In genomic region chr15:60399246-60399915, GRCh38 we compare ENCODE assay signal across 10 cellular contexts. TPM values are rescaled to one million over a fixed set of nuclear protein-coding genes. Genes with fewer than 3 reads are reported as not detected.
DNase-seq lines count a peak whose midpoint lies in the region; ATAC-seq, FAIRE-seq and TF ChIP-seq lines count a peak whose summit lies in the region.
"Had no signal": no experiment of that assay in that cellular context is flagged by ENCODE, and none has a peak within 500 bp of the region (broad histone marks: within the 10 kb centered on the region; RNA-seq: fewer than 3 reads in every experiment).

No MANE protein-coding gene starts in this region.

- H3K27ac Mint-ChIP-seq in T-cell: peak overlapping the region; percentile 91 to 96

- peaks cover 30 to 39% (median 32%) of the 10 kb centered on the region in 3 donors for H3K4me1 Mint-ChIP-seq in T-cell

- intact Hi-C loops in sigmoid colon (cut with DNase I) (loop anchor here (2.0 kb wide), 1 partner anchor 79 kb away; the partner anchor contains the start of gene ICE2), kidney (cut with DNase I) (no loop called here)

- POLR2A ChIA-PET in T-cell (lab: Charles Lee): interaction anchor here in 1 of 2 donors (0.6 kb wide), 1 partner anchor 9 kb away, joined by 6 read pairs; no protein-coding TSS in a partner anchor

- H3K4me1 ChIP-seq in sigmoid colon: peaks cover 3 to 31% (median 24%) of the 10 kb centered on the region in 4 donors
- peaks cover 8 to 13% of the 10 kb centered on the region in 2 donors for H3K4me1 ChIP-seq in kidney (ENCODE audit: control insufficient read depth in 1 of 2, insufficient read depth in 1 of 2, low read depth in 1 of 2, low read length in 2 of 2)

- DNase-seq in ELR (ENCODE audit: low read depth) (peak; percentile 67), T-cell (peak in 4 of 34 experiments; percentile 14 to 57 (median 22)), fibroblast of mammary gland (ENCODE audit: low read depth) (no peak), sigmoid colon (peak; percentile 68), kidney (no peak)
- DNase-seq: SHP77 had no signal

- H3K9me3 Mint-ChIP-seq in T-cell: no peaks in the 10 kb centered on the region

- no peak for TF ChIP-seq EP300 in sigmoid colon (IDR thresholded peaks at IDR 0.05)

- H3K27ac ChIP-seq in sigmoid colon: peak overlapping the region; percentile 95 to 99 (median 98)
- no peak overlapping the region for H3K27ac ChIP-seq in kidney (ENCODE audit: low read depth in 2 of 2, low read length in 2 of 2)

- FAIRE-seq in kidney (lab: Jason Lieb, UNC): no peak
- FAIRE-seq: pancreas had no signal

- H3K36me3 ChIP-seq in sigmoid colon (no peaks in the 10 kb centered on the region), kidney (ENCODE audit: control insufficient read depth in 1 of 2, insufficient read depth in 2 of 2, low read length in 2 of 2) (no peaks in the 10 kb centered on the region)
- H3K36me3 ChIP-seq: pancreas had no signal

- H3K9ac ChIP-seq in kidney (ENCODE audit: low read length in 2 of 2): no peak overlapping the region

- no peak for TF ChIP-seq POLR2A in sigmoid colon (IDR thresholded peaks at IDR 0.05)

- H3K9me3 ChIP-seq in sigmoid colon (no peaks in the 10 kb centered on the region), kidney (ENCODE audit: control insufficient read depth in 1 of 2, low read length in 2 of 2) (no peaks in the 10 kb centered on the region)
- H3K9me3 ChIP-seq: pancreas had no signal

- 41 to 61% methylated on average over 21 of the region's 21 CpGs for WGBS in sigmoid colon, 2 donors

- ATAC-seq in T-cell (replicated peaks in 1 of 4) (no peak), HG02642 (IDR thresholded peaks at IDR 0.05; ENCODE audit: poor library complexity, unreplicated experiment) (no peak), GM21737 (IDR thresholded peaks at IDR 0.05; ENCODE audit: unreplicated experiment) (no peak), HG02588 (IDR thresholded peaks at IDR 0.05; ENCODE audit: unreplicated experiment) (no peak)

- peak overlapping the region; percentile 80 to 84 (median 81) for H3K4me3 Mint-ChIP-seq in T-cell

- H3K27me3 ChIP-seq in sigmoid colon: no peaks in the 10 kb centered on the region
- H3K27me3 ChIP-seq: pancreas had no signal

- CTCF ChIA-PET in T-cell (lab: Charles Lee): interaction anchor here in 1 of 2 donors (0.9 kb wide), 1 partner anchor 245 kb away, joined by 3 read pairs; no protein-coding TSS in a partner anchor

- H3K36me3 Mint-ChIP-seq in T-cell: peaks cover 11% of the 10 kb centered on the region

- TF ChIP-seq CTCF in fibroblast of mammary gland (conservative IDR thresholded peaks at IDR 0.05; ENCODE audit: control insufficient read depth, insufficient read depth, low read depth, low read length) (no peak), sigmoid colon (IDR thresholded peaks at IDR 0.05) (no peak), kidney (IDR thresholded peaks at IDR 0.05; ENCODE audit: borderline replicate concordance, extremely low read depth, insufficient read depth) (no peak)

- H3K4me3 ChIP-seq in fibroblast of mammary gland (ENCODE audit: control insufficient read depth, low read depth, low read length) (peak overlapping the region; percentile 8), sigmoid colon (peak overlapping the region in 1 of 4 donors; percentile 99), kidney (ENCODE audit: low read length in 2 of 2) (peak overlapping the region in 1 of 2 donors; percentile 37)

- H3K27me3 Mint-ChIP-seq in T-cell: peaks cover 0 to 4% of the 10 kb centered on the region in 2 donors

RNA-seq across cellular contexts. Expression of gene ANXA2, which starts 1.6 kb away (rescaled TPM):
- total RNA-seq in T-cell (100 to 1,000 TPM in 4 of 5 donors, 10 to 100 TPM in 1; 59.4 to 223 (median 159) TPM), sigmoid colon (100 to 1,000 TPM; 157 to 366 (median 214) TPM), kidney (867 TPM)
- polyA plus RNA-seq in sigmoid colon (1,000 to 10,000 TPM in 2 of 3 donors, 100 to 1,000 TPM in 1; 900 to 3,307 (median 1,912) TPM), kidney (ENCODE audit: insufficient read depth, low read depth, low replicate concordance) (383 TPM)

Comparison
In these comparisons a context has a peak if more than half of its experiments do, and no peak if none do; other contexts are left out.
1. DNase-seq: peak in ELR (single experiment) and sigmoid colon (single experiment); none in fibroblast of mammary gland (single experiment) and kidney (single experiment).
2. H3K27ac ChIP-seq: peak in sigmoid colon (4 of 4); none in kidney (0 of 2).